ENCODE assay signal across 7 cellular contexts in the genomic region with DNA sequence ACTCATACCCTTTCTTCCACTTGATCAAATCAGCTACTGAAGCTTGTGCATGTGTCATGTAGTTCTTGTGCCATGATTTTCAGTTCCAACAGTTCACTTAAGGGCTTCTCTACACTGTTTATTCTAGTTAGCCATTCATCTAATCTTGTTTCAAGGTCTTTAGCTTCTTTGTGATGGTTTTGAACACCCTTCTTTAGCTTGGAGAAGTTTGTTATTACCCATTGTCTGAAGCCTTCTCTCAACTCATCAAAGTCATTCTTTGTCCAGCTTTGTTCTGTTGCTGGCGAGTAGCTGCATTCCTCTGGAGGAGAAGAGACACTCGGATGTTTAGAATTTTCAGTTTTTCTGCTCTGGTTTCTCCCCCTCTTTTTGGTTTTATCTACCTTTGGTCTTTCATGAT.
"Had no signal": no experiment of that assay in that cellular context is flagged by ENCODE, and none has a peak within 500 bp of the region (broad histone marks: within the 10 kb centered on the region; RNA-seq: fewer than 3 reads in every experiment).

No MANE protein-coding gene starts in this region.

- H3K4me2 ChIP-seq: KMS-11 had no signal

- H3K4me3 ChIP-seq: K562 had no signal

- DNase-seq: IMR-90, KBM-7, KG1 had no signal

- ATAC-seq: K562 had no signal

- FAIRE-seq: HTR-8/SVneo, K562 had no signal

- H3K27ac ChIP-seq: HL-60, KMS-11 had no signal

- H3K9ac ChIP-seq: KMS-11 had no signal
